Comparison of ENCODE assay signal across 15 cellular contexts in the genomic region with DNA sequence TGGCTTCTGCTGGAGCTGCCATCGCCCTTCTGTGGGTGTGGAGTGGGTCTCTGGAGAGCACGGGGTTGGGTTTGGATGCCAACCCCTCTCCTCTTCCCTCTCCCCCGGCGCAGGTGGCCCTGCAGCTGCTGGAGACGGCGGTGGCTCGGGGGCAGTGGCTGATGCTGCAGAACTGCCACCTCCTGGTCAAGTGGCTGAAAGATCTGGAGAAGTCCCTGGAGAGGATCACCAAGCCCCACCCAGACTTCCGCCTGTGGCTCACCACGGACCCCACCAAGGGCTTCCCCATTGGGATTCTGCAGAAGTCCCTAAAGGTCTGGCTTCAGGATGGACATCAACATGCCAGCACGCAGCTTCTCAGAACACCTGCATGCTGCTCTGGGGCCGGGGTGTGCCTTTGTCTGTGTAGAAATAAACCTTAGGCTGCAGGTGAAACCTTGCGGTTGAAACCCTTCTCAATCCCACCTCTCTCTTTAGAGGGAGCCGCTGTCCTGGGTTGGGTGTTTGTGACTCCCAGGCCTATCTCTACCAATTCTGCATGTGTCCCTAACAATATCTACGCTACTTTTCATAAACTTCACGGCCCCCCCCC. TPM values are rescaled to one million over a fixed set of nuclear protein-coding genes. Genes with fewer than 3 reads are reported as not detected.
DNase-seq lines count a peak whose midpoint lies in the region; ATAC-seq and TF ChIP-seq lines count a peak whose summit lies in the region.
"Had no signal": no experiment of that assay in that cellular context is flagged by ENCODE, and none has a peak within 500 bp of the region (broad histone marks: within the 10 kb centered on the region; RNA-seq: fewer than 3 reads in every experiment).

No MANE protein-coding gene starts in this region.

- H3K9me3 ChIP-seq in OCI-LY3 (ENCODE audit: insufficient read depth, low read length), result no peaks in the 10 kb centered on the region
- no peaks in the 10 kb centered on the region for H3K9me3 ChIP-seq in parathyroid adenoma (ENCODE audit: control insufficient read depth, low read length)
- no peaks in the 10 kb centered on the region for H3K9me3 ChIP-seq in Karpas-422 (ENCODE audit: low read length)
- H3K9me3 ChIP-seq: A549, SK-N-SH had no signal

- no peak overlapping the region for H2AFZ ChIP-seq in OCI-LY3 (ENCODE audit: low read depth, low read length)
- H2AFZ ChIP-seq in parathyroid adenoma, result no peak overlapping the region
- no peak overlapping the region for H2AFZ ChIP-seq in Karpas-422 (ENCODE audit: low read length)

- ATAC-seq in GM18498 (IDR thresholded peaks at IDR 0.05; ENCODE audit: unreplicated experiment), result no peak

- H3K4me1 ChIP-seq in OCI-LY3 (ENCODE audit: low read length) (no peaks in the 10 kb centered on the region), parathyroid adenoma (no peaks in the 10 kb centered on the region), Karpas-422 (ENCODE audit: low read length) (peaks cover 8% of the 10 kb centered on the region; the same call in 1 of the 2 replicates)
- H3K4me1 ChIP-seq: A549 had no signal

- H3K4me2 ChIP-seq in OCI-LY3 (ENCODE audit: low read length) (no peak overlapping the region), parathyroid adenoma (ENCODE audit: low read length) (peak overlapping the region; percentile 43), Karpas-422 (ENCODE audit: low read depth, low read length, poor library complexity, severe bottlenecking) (no peak overlapping the region)
- H3K4me2 ChIP-seq: A549, SK-N-SH had no signal

- H3K27ac ChIP-seq in OCI-LY3 (ENCODE audit: low read length) (no peak overlapping the region), parathyroid adenoma (no peak overlapping the region), Karpas-422 (ENCODE audit: low read length) (no peak overlapping the region)
- H3K27ac ChIP-seq: A549 had no signal

- TF ChIP-seq CTCF in NB4 (IDR thresholded peaks at IDR 0.05; ENCODE audit: low read depth, low read length) (peak; percentile 38), OCI-LY3 (IDR thresholded peaks at IDR 0.05; ENCODE audit: low read depth, low read length) (peak; percentile 11; the same call in 1 of the 2 replicates), parathyroid adenoma (IDR thresholded peaks at IDR 0.05) (no peak)

- DNase-seq in NCI-H2029 (lab: John Stamatoyannopoulos, UW) (peak; percentile 10), NCI-H2029 treated with DMSO at 0.1 percent for 48 hours (lab: John Stamatoyannopoulos, UW) (no peak), NB4 (ENCODE audit: low read depth) (peak; percentile 86), Karpas-422 (no peak), cardiac septum (ENCODE audit: low spot score) (no peak)
- DNase-seq: activated CD4-positive, alpha-beta memory T cell treated with anti-CD3 and anti-CD28 coated beads, Interleukin-2, amount 10 ng/mL, durations not matched to agents 7 days and 5 days; CD8-positive, alpha-beta memory T cell; nephron progenitor cell; SK-N-SH; stimulated activated CD4-positive, alpha-beta T cell treated with anti-CD3 and anti-CD28 coated beads, Interleukin-15, amount 100 ng/mL, for 24 hours; substantia nigra had no signal

- H3K27me3 ChIP-seq in OCI-LY3 (ENCODE audit: low read depth, low read length), result peaks cover 28% of the 10 kb centered on the region
- H3K27me3 ChIP-seq in parathyroid adenoma (ENCODE audit: control insufficient read depth, insufficient read depth, low read length), result no peaks in the 10 kb centered on the region
- no peaks in the 10 kb centered on the region for H3K27me3 ChIP-seq in Karpas-422 (ENCODE audit: low read length)

- no peaks in the 10 kb centered on the region for H3K79me2 ChIP-seq in OCI-LY3 (ENCODE audit: low read length)
- H3K79me2 ChIP-seq in parathyroid adenoma, result no peaks in the 10 kb centered on the region
- no peaks in the 10 kb centered on the region for H3K79me2 ChIP-seq in Karpas-422 (ENCODE audit: low read length)

- intact Hi-C loops in cardiac septum (cut with DNase I), result no loop called here

- H3K9me2 ChIP-seq in Karpas-422 (replicated peaks; ENCODE audit: insufficient read depth, low read length), result no peaks in the 10 kb centered on the region
- H3K9me2 ChIP-seq: SK-N-SH had no signal

- H3K9ac ChIP-seq in OCI-LY3 (ENCODE audit: low read length) (no peak overlapping the region), parathyroid adenoma (no peak overlapping the region), Karpas-422 (ENCODE audit: low read length) (no peak overlapping the region)
- H3K9ac ChIP-seq: SK-N-SH had no signal

- TF ChIP-seq POLR2A in NB4 (IDR thresholded peaks at IDR 0.05; ENCODE audit: extremely low read depth, insufficient read length), result no peak

- H3K4me3 ChIP-seq in NB4 (ENCODE audit: low read depth, low read length) (no peak overlapping the region), OCI-LY3 (ENCODE audit: low read length) (no peak overlapping the region), parathyroid adenoma (ENCODE audit: low read depth, low read length) (no peak overlapping the region), Karpas-422 (ENCODE audit: low read length) (no peak overlapping the region)
- H3K4me3 ChIP-seq: A549 had no signal

- no peaks in the 10 kb centered on the region for H3K36me3 ChIP-seq in OCI-LY3 (replicated peaks; ENCODE audit: low read depth, low read length)
- no peaks in the 10 kb centered on the region for H3K36me3 ChIP-seq in parathyroid adenoma (ENCODE audit: control insufficient read depth, insufficient read depth, low read length)
- H3K36me3 ChIP-seq in Karpas-422 (ENCODE audit: insufficient read depth, low read length), result no peaks in the 10 kb centered on the region

- H4K20me1 ChIP-seq in OCI-LY3 (ENCODE audit: insufficient read depth, low read length) (no peaks in the 10 kb centered on the region), Karpas-422 (ENCODE audit: insufficient read depth, low read depth, low read length) (no peaks in the 10 kb centered on the region)

RNA-seq across cellular contexts. Expression of a gene that starts 44.3 kb away (rescaled TPM):
- 2.0 and 2.4 TPM in 2 replicates for total RNA-seq in Karpas-422 (2014; rRNA removed; shearing (Covaris generic); ENCODE audit: low replicate concordance)
- total RNA-seq in cardiac septum, result 48.3 TPM

RNA-seq across cellular contexts. Expression of a gene that starts 44.6 kb away (rescaled TPM):
- 21.0 and 24.4 TPM in 2 replicates for total RNA-seq in Karpas-422 (2014; rRNA removed; shearing (Covaris generic); ENCODE audit: low replicate concordance)
- total RNA-seq in cardiac septum, result 94.0 TPM

Comparison
In these comparisons a context has a peak if more than half of its experiments do, and no peak if none do; other contexts are left out.
1. DNase-seq: peak in NCI-H2029 (single experiment) and NB4 (single experiment); none in NCI-H2029 treated with DMSO at 0.1 percent for 48 hours (single experiment), Karpas-422 (single experiment) and cardiac septum (single experiment).
2. RNA of a gene that starts 44.3 kb away (total RNA-seq): 48.3 TPM in cardiac septum (single experiment); 2.0 to 2.4 TPM in Karpas-422; every median in the first group is over 10 times any median in the second.